26 cellular contexts compared by ENCODE assay signal in the genomic region with DNA sequence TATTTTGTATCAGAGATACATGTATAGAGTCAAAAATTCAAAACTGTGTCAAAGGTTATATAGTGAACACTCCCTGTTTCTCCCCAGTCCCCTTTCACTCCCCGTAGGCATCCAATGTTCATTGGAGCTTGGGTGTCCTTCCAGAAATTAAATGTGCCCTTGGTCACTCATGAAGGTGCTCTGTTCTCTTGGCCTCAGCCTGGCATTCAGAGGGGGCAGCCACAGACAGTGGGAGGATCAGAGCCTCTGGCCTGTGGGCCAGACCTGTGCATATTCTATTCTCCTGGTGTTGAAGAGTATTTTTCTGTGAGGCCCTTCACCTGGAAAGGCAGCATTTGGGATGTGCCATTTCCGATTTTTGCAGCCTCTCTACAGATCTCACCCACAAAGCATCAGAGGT.
DNase-seq lines count a peak whose midpoint lies in the region; ATAC-seq and TF ChIP-seq lines count a peak whose summit lies in the region.
"Had no signal": no experiment of that assay in that cellular context is flagged by ENCODE, and none has a peak within 500 bp of the region (broad histone marks: within the 10 kb centered on the region; RNA-seq: fewer than 3 reads in every experiment).

No MANE protein-coding gene starts in this region.

- H3K23ac ChIP-seq in trophoblast cell (ENCODE audit: low read length): no peak overlapping the region

- no peak overlapping the region for H3K4me3 Mint-ChIP-seq in activated CD8-positive, alpha-beta memory T cell treated with anti-CD3 and anti-CD28 coated beads, Interleukin-2, amount 10 ng/mL, durations not matched to agents 7 days and 5 days
- H3K4me3 Mint-ChIP-seq in activated T-helper 2 cell treated with anti-CD3 and anti-CD28 coated beads, Interferon-gamma antibody, Interleukin-2, Interleukin-4, amounts not matched to agents 10 μg/mL and 5 μg/mL and 100 μg/mL, durations not matched to agents 14 hours and 24 hours and 36 hours (ENCODE audit: low read depth): no peak overlapping the region
- H3K4me3 Mint-ChIP-seq: CD14-positive monocyte; CD8-positive, alpha-beta memory T cell had no signal

- no peak overlapping the region for H3K27ac ChIP-seq in right atrium auricular region
- no peak overlapping the region for H3K27ac ChIP-seq in trophoblast cell (ENCODE audit: low read depth, low read length)
- H3K27ac ChIP-seq: HL-60, SJSA1 had no signal

- peak overlapping the region; percentile 90 for H3K27ac Mint-ChIP-seq in activated CD8-positive, alpha-beta memory T cell treated with anti-CD3 and anti-CD28 coated beads, Interleukin-2, amount 10 ng/mL, durations not matched to agents 7 days and 5 days
- peak overlapping the region; percentile 92 for H3K27ac Mint-ChIP-seq in activated T-helper 2 cell treated with anti-CD3 and anti-CD28 coated beads, Interferon-gamma antibody, Interleukin-2, Interleukin-4, amounts not matched to agents 10 μg/mL and 5 μg/mL and 100 μg/mL, durations not matched to agents 14 hours and 24 hours and 36 hours

- CTCF ChIA-PET in activated CD8-positive, alpha-beta memory T cell treated with anti-CD3 and anti-CD28 coated beads, Interleukin-2, amount 10 ng/mL, durations not matched to agents 7 days and 5 days (lab: Charles Lee): interaction anchor here (0.6 to 4.1 kb wide), 4 partner anchors 8 to 59 kb away, joined by 3 to 14 read pairs (median 5); no protein-coding TSS in a partner anchor

- no peak overlapping the region for H3K9ac ChIP-seq in trophoblast cell (ENCODE audit: low read length)

- H3K27me3 Mint-ChIP-seq in activated CD8-positive, alpha-beta memory T cell treated with anti-CD3 and anti-CD28 coated beads, Interleukin-2, amount 10 ng/mL, durations not matched to agents 7 days and 5 days: no peaks in the 10 kb centered on the region
- no peaks in the 10 kb centered on the region for H3K27me3 Mint-ChIP-seq in activated T-helper 2 cell treated with anti-CD3 and anti-CD28 coated beads, Interferon-gamma antibody, Interleukin-2, Interleukin-4, amounts not matched to agents 10 μg/mL and 5 μg/mL and 100 μg/mL, durations not matched to agents 14 hours and 24 hours and 36 hours (ENCODE audit: low read depth)
- H3K27me3 Mint-ChIP-seq: CD8-positive, alpha-beta memory T cell had no signal

- H3K27me3 ChIP-seq in right atrium auricular region (no peaks in the 10 kb centered on the region), trophoblast cell (ENCODE audit: insufficient read depth, low read length) (no peaks in the 10 kb centered on the region)
- H3K27me3 ChIP-seq: BE2C, SJSA1 had no signal

- H3K4me1 Mint-ChIP-seq in activated CD8-positive, alpha-beta memory T cell treated with anti-CD3 and anti-CD28 coated beads, Interleukin-2, amount 10 ng/mL, durations not matched to agents 7 days and 5 days: peaks cover 39% of the 10 kb centered on the region
- H3K4me1 Mint-ChIP-seq in activated T-helper 2 cell treated with anti-CD3 and anti-CD28 coated beads, Interferon-gamma antibody, Interleukin-2, Interleukin-4, amounts not matched to agents 10 μg/mL and 5 μg/mL and 100 μg/mL, durations not matched to agents 14 hours and 24 hours and 36 hours (ENCODE audit: low read depth): peaks cover 39% of the 10 kb centered on the region
- H3K4me1 Mint-ChIP-seq: CD14-positive monocyte; CD8-positive, alpha-beta memory T cell had no signal

- no peak overlapping the region for H2BK5ac ChIP-seq in trophoblast cell (ENCODE audit: low read depth, low read length, poor library complexity)

- no peak for ATAC-seq in activated CD8-positive, alpha-beta memory T cell treated with anti-CD3 and anti-CD28 coated beads, Interleukin-2, amount 10 ng/mL, durations not matched to agents 7 days and 5 days
- peak; percentile 57 for ATAC-seq in left ventricle myocardium superior
- ATAC-seq: PC-3, Right ventricle myocardium inferior had no signal

- peaks cover 15% of the 10 kb centered on the region for H3K9me3 Mint-ChIP-seq in activated CD8-positive, alpha-beta memory T cell treated with anti-CD3 and anti-CD28 coated beads, Interleukin-2, amount 10 ng/mL, durations not matched to agents 7 days and 5 days (ENCODE audit: low read depth)
- H3K9me3 Mint-ChIP-seq in activated T-helper 2 cell treated with anti-CD3 and anti-CD28 coated beads, Interferon-gamma antibody, Interleukin-2, Interleukin-4, amounts not matched to agents 10 μg/mL and 5 μg/mL and 100 μg/mL, durations not matched to agents 14 hours and 24 hours and 36 hours: peaks cover 29% of the 10 kb centered on the region

- WGBS in trophoblast cell (ENCODE audit: extremely low coverage, insufficient coverage, insufficient read length): no CpG with 5 or more reads among the region's 2 CpGs

- intact Hi-C loops in left ventricle myocardium superior (cut with micrococcal nuclease): no loop called here
- intact Hi-C loops in activated T-helper 2 cell treated with anti-CD3 and anti-CD28 coated beads, Interferon-gamma antibody, Interleukin-2, Interleukin-4, amounts not matched to agents 10 μg/mL and 5 μg/mL and 100 μg/mL, durations not matched to agents 14 hours and 24 hours and 36 hours (cut with micrococcal nuclease): loop anchor here (2.0 kb wide), 2 partner anchors 59 to 71 kb away; no protein-coding TSS in a partner anchor

- no peak overlapping the region for H2AFZ ChIP-seq in trophoblast cell (ENCODE audit: insufficient read depth, low read length, poor library complexity)

- H3K36me3 ChIP-seq in right atrium auricular region (peaks cover 55% of the 10 kb centered on the region), trophoblast cell (ENCODE audit: control insufficient read depth in 1 of 2, insufficient read depth in 2 of 2, low read length in 2 of 2) (peaks cover 11 to 15% of the 10 kb centered on the region in 2 experiments)

- H3K4ac ChIP-seq in trophoblast cell (ENCODE audit: low read depth, low read length): no peak overlapping the region

- H4K8ac ChIP-seq in trophoblast cell (ENCODE audit: low read depth, low read length): no peak overlapping the region

- H3K18ac ChIP-seq in trophoblast cell (ENCODE audit: low read length): peak overlapping the region; percentile 17

- H3K9me3 ChIP-seq in right atrium auricular region (peaks cover 0 to 31% of the 10 kb centered on the region in 2 donors), trophoblast cell (ENCODE audit: insufficient read depth, low read depth, low read length) (no peaks in the 10 kb centered on the region)
- H3K9me3 ChIP-seq: BE2C, SJSA1 had no signal

- no peak for DNase-seq in activated CD8-positive, alpha-beta memory T cell treated with anti-CD3 and anti-CD28 coated beads, Interleukin-2, amount 10 ng/mL, durations not matched to agents 7 days and 5 days
- DNase-seq in activated CD8-positive, alpha-beta memory T cell treated with anti-CD3 and anti-CD28 coated beads for 24 hours: no peak
- DNase-seq in left ventricle myocardium superior (no peak), right atrium auricular region (ENCODE audit: low spot score) (no peak), trophoblast cell (no peak), NCI-H1930 (lab: John Stamatoyannopoulos, UW) (no peak), UCSD-AML1 (lab: John Stamatoyannopoulos, UW; ENCODE audit: unreplicated experiment) (no peak)
- DNase-seq in activated T-helper 2 cell treated with anti-CD3 and anti-CD28 coated beads, Interferon-gamma antibody, Interleukin-2, Interleukin-4, amounts not matched to agents 10 μg/mL and 5 μg/mL and 100 μg/mL, durations not matched to agents 14 hours and 24 hours and 36 hours (ENCODE audit: low spot score): no peak
- DNase-seq: 8988T; BE2C; CD8-positive, alpha-beta memory T cell; DMS153; DND-41; Karpas-422; NCI-H1092; NCI-H1417 treated with DMSO at 0.1 percent for 48 hours; NCI-H1694 treated with DMSO at 0.1 percent for 48 hours; NCI-H2171 treated with DMSO at 0.1 percent for 48 hours; NCI-H345; NCI-H510A treated with DMSO at 0.1 percent for 48 hours; NCI-H748 treated with DMSO at 0.1 percent for 48 hours had no signal

- no peak overlapping the region for H3K4me3 ChIP-seq in right atrium auricular region
- H3K4me3 ChIP-seq in trophoblast cell (ENCODE audit: low read depth, low read length): no peak overlapping the region
- H3K4me3 ChIP-seq: SJSA1 had no signal

- H2AK5ac ChIP-seq in trophoblast cell (ENCODE audit: low read length): no peak overlapping the region

- peaks cover 74% of the 10 kb centered on the region for H3K36me3 Mint-ChIP-seq in activated CD8-positive, alpha-beta memory T cell treated with anti-CD3 and anti-CD28 coated beads, Interleukin-2, amount 10 ng/mL, durations not matched to agents 7 days and 5 days
- H3K36me3 Mint-ChIP-seq in activated T-helper 2 cell treated with anti-CD3 and anti-CD28 coated beads, Interferon-gamma antibody, Interleukin-2, Interleukin-4, amounts not matched to agents 10 μg/mL and 5 μg/mL and 100 μg/mL, durations not matched to agents 14 hours and 24 hours and 36 hours (ENCODE audit: low read depth): peaks cover 77% of the 10 kb centered on the region

- H3K79me2 ChIP-seq in trophoblast cell (ENCODE audit: control insufficient read depth, insufficient read depth, low read length, poor library complexity): no peaks in the 10 kb centered on the region

- TF ChIP-seq CTCF in right atrium auricular region (IDR thresholded peaks at IDR 0.05): no peak

- H3K79me1 ChIP-seq in trophoblast cell (ENCODE audit: low read length): no peaks in the 10 kb centered on the region

- no peak overlapping the region for H4K12ac ChIP-seq in trophoblast cell (ENCODE audit: low read depth, low read length)

- no peak overlapping the region for H3K14ac ChIP-seq in trophoblast cell (ENCODE audit: low read length)

- no peak overlapping the region for H4K91ac ChIP-seq in trophoblast cell (ENCODE audit: low read depth, low read length)

- H2BK12ac ChIP-seq in trophoblast cell (ENCODE audit: low read length): no peak overlapping the region

- no peak overlapping the region for H3K4me2 ChIP-seq in trophoblast cell (ENCODE audit: low read length)

- H3K4me1 ChIP-seq in right atrium auricular region: no peaks in the 10 kb centered on the region
- peaks cover 8 to 9% of the 10 kb centered on the region in 2 experiments for H3K4me1 ChIP-seq in trophoblast cell (ENCODE audit: control insufficient read depth in 1 of 2, insufficient read depth in 2 of 2, low read length in 2 of 2)
- H3K4me1 ChIP-seq: BE2C, SJSA1 had no signal

- no peak overlapping the region for H2BK120ac ChIP-seq in trophoblast cell (ENCODE audit: insufficient read depth, low read length, poor library complexity)
